Comparison of ENCODE assay signal across 1 cellular context in the genomic region with DNA sequence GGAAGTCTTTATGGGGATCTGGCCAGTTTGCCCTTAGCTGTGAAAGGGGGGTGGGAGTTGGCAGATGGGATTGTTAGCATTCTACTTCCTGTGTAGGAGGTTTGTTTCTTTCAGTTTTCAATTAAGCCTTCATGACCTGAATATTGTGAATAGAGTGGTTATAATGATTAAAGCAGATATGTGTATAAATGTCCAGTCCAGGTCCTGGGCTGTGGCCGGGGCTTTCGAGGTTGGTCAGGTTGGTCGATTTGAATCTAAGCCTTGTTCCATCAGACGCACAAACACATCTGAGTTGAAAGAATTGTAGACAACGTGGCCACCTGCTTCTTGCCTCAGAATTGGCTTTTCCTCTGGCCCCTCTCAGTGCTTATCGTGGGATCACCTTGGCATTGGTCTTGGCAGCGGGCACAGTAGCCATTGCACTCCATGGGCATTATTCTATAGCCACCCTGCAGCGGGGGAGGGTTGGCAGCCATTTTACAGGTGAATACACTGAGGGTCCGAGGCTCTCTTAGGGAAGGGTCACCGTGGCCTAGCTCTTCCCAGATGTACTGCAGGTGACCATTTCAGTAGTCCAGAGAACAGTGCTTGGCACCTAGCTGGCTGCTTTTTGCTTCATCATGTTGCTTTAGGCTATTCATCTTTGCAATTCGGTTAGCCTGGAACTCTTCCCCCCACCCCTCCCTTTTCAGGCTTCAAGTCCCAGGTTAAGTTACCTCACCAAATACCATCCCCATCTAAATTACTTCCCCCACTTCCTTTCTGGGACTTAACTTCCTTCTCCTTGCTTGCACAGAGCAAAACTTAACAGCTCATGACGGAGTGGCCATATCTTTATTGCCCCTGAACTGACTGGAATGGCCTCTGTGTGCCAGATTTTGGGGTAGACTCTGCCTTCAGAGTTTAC.
A peak's percentile ranks its signal among the peaks of the same experiment; 100 is the strongest.
TF ChIP-seq lines count a peak whose summit lies in the region.

No MANE protein-coding gene starts in this region.

TF ChIP-seq in HEK293, 187 proteins besides CTCF, POLR2A, EP300 and RAD21 (continued from another document and continues in another):
- TF ChIP-seq, protein P1, sequence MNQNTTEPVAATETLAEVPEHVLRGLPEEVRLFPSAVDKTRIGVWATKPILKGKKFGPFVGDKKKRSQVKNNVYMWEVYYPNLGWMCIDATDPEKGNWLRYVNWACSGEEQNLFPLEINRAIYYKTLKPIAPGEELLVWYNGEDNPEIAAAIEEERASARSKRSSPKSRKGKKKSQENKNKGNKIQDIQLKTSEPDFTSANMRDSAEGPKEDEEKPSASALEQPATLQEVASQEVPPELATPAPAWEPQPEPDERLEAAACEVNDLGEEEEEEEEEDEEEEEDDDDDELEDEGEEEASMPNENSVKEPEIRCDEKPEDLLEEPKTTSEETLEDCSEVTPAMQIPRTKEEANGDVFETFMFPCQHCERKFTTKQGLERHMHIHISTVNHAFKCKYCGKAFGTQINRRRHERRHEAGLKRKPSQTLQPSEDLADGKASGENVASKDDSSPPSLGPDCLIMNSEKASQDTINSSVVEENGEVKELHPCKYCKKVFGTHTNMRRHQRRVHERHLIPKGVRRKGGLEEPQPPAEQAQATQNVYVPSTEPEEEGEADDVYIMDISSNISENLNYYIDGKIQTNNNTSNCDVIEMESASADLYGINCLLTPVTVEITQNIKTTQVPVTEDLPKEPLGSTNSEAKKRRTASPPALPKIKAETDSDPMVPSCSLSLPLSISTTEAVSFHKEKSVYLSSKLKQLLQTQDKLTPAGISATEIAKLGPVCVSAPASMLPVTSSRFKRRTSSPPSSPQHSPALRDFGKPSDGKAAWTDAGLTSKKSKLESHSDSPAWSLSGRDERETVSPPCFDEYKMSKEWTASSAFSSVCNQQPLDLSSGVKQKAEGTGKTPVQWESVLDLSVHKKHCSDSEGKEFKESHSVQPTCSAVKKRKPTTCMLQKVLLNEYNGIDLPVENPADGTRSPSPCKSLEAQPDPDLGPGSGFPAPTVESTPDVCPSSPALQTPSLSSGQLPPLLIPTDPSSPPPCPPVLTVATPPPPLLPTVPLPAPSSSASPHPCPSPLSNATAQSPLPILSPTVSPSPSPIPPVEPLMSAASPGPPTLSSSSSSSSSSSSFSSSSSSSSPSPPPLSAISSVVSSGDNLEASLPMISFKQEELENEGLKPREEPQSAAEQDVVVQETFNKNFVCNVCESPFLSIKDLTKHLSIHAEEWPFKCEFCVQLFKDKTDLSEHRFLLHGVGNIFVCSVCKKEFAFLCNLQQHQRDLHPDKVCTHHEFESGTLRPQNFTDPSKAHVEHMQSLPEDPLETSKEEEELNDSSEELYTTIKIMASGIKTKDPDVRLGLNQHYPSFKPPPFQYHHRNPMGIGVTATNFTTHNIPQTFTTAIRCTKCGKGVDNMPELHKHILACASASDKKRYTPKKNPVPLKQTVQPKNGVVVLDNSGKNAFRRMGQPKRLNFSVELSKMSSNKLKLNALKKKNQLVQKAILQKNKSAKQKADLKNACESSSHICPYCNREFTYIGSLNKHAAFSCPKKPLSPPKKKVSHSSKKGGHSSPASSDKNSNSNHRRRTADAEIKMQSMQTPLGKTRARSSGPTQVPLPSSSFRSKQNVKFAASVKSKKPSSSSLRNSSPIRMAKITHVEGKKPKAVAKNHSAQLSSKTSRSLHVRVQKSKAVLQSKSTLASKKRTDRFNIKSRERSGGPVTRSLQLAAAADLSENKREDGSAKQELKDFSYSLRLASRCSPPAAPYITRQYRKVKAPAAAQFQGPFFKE (tag by site-specific recombination; IDR thresholded peaks at IDR 0.05; ENCODE audit: borderline replicate concordance), result no peak
- TF ChIP-seq ZBTB8A (tag by site-specific recombination; IDR thresholded peaks at IDR 0.05), result no peak
- TF ChIP-seq ZNF324 (tag by site-specific recombination; IDR thresholded peaks at IDR 0.05), result no peak
- no peak for TF ChIP-seq ZNF221 (tag by site-specific recombination; IDR thresholded peaks at IDR 0.05; ENCODE audit: borderline replicate concordance)
- TF ChIP-seq, protein P2, sequence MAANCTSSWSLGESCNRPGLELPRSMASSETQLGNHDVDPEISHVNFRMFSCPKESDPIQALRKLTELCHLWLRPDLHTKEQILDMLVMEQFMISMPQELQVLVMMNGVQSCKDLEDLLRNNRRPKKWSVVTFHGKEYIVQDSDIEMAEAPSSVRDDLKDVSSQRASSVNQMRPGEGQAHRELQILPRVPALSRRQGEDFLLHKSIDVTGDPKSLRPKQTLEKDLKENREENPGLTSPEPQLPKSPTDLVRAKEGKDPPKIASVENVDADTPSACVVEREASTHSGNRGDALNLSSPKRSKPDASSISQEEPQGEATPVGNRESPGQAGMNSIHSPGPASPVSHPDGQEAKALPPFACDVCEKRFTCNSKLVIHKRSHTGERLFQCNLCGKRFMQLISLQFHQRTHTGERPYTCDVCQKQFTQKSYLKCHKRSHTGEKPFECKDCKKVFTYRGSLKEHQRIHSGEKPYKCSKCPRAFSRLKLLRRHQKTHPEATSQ (tag by site-specific recombination; IDR thresholded peaks at IDR 0.05), result no peak
- no peak for TF ChIP-seq ZIC2 (tag by site-specific recombination; IDR thresholded peaks at IDR 0.05)
- no peak for TF ChIP-seq ZFP37 (tag by site-specific recombination; IDR thresholded peaks at IDR 0.05)
- TF ChIP-seq, protein P3, sequence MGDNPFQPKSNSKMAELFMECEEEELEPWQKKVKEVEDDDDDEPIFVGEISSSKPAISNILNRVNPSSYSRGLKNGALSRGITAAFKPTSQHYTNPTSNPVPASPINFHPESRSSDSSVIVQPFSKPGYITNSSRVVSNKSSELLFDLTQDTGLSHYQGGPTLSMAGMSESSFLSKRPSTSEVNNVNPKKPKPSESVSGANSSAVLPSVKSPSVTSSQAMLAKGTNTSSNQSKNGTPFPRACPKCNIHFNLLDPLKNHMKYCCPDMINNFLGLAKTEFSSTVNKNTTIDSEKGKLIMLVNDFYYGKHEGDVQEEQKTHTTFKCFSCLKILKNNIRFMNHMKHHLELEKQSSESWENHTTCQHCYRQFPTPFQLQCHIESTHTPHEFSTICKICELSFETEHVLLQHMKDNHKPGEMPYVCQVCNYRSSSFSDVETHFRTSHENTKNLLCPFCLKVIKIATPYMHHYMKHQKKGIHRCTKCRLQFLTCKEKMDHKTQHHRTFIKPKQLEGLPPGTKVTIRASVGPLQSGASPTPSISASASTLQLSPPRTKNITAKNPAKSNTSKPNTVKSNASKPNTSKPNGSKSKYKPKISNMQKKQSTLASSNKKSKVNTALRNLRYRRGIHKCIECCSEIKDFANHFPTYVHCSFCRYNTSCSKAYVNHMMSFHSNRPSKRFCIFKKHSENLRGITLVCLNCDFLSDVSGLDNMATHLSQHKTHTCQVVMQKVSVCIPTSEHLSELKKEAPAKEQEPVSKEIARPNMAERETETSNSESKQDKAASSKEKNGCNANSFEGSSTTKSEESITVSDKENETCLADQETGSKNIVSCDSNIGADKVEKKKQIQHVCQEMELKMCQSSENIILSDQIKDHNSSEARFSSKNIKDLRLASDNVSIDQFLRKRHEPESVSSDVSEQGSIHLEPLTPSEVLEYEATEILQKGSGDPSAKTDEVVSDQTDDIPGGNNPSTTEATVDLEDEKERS (tag by site-specific recombination; IDR thresholded peaks at IDR 0.05), result no peak
- TF ChIP-seq, protein P4, sequence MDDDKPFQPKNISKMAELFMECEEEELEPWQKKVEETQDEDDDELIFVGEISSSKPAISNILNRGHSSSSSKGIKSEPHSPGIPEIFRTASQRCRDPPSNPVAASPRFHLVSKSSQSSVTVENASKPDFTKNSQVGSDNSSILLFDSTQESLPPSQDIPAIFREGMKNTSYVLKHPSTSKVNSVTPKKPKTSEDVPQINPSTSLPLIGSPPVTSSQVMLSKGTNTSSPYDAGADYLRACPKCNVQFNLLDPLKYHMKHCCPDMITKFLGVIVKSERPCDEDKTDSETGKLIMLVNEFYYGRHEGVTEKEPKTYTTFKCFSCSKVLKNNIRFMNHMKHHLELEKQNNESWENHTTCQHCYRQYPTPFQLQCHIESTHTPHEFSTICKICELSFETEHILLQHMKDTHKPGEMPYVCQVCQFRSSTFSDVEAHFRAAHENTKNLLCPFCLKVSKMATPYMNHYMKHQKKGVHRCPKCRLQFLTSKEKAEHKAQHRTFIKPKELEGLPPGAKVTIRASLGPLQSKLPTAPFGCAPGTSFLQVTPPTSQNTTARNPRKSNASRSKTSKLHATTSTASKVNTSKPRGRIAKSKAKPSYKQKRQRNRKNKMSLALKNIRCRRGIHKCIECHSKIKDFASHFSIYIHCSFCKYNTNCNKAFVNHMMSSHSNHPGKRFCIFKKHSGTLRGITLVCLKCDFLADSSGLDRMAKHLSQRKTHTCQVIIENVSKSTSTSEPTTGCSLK (tag by site-specific recombination; IDR thresholded peaks at IDR 0.05), result no peak
- no peak for TF ChIP-seq ZNF48 (tag by site-specific recombination; IDR thresholded peaks at IDR 0.05)
- TF ChIP-seq ZNF777 (tag by site-specific recombination; IDR thresholded peaks at IDR 0.05; ENCODE audit: borderline replicate concordance), result no peak
- no peak for TF ChIP-seq ZNF211 (tag by site-specific recombination; IDR thresholded peaks at IDR 0.05; ENCODE audit: low read depth)
- no peak for TF ChIP-seq ZNF23 (tag by site-specific recombination; IDR thresholded peaks at IDR 0.05; ENCODE audit: borderline replicate concordance)
- no peak for TF ChIP-seq ZNF624 (tag by site-specific recombination; IDR thresholded peaks at IDR 0.05)
- TF ChIP-seq ZNF600 (tag by site-specific recombination; IDR thresholded peaks at IDR 0.05), result peak; percentile 37; the same call in 1 of the 2 replicates
- TF ChIP-seq ZNF558 (tag by site-specific recombination; IDR thresholded peaks at IDR 0.05), result no peak
- TF ChIP-seq ZNF785 (tag by site-specific recombination; IDR thresholded peaks at IDR 0.05), result no peak
- TF ChIP-seq YY1 (tag by site-specific recombination; IDR thresholded peaks at IDR 0.05), result no peak
- no peak for TF ChIP-seq ZFP41 (tag by site-specific recombination; IDR thresholded peaks at IDR 0.05; ENCODE audit: borderline replicate concordance)
- TF ChIP-seq ZNF529 (tag by site-specific recombination; IDR thresholded peaks at IDR 0.05; ENCODE audit: insufficient replicate concordance), result no peak
- no peak for TF ChIP-seq ZNF341 (tag by site-specific recombination; IDR thresholded peaks at IDR 0.05; ENCODE audit: low read depth)
- TF ChIP-seq, protein P5, sequence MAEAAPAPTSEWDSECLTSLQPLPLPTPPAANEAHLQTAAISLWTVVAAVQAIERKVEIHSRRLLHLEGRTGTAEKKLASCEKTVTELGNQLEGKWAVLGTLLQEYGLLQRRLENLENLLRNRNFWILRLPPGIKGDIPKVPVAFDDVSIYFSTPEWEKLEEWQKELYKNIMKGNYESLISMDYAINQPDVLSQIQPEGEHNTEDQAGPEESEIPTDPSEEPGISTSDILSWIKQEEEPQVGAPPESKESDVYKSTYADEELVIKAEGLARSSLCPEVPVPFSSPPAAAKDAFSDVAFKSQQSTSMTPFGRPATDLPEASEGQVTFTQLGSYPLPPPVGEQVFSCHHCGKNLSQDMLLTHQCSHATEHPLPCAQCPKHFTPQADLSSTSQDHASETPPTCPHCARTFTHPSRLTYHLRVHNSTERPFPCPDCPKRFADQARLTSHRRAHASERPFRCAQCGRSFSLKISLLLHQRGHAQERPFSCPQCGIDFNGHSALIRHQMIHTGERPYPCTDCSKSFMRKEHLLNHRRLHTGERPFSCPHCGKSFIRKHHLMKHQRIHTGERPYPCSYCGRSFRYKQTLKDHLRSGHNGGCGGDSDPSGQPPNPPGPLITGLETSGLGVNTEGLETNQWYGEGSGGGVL (tag by site-specific recombination; IDR thresholded peaks at IDR 0.05), result peak; percentile 94
- TF ChIP-seq ZNF121 (tag by site-specific recombination; IDR thresholded peaks at IDR 0.05), result no peak
- TF ChIP-seq, protein P6, sequence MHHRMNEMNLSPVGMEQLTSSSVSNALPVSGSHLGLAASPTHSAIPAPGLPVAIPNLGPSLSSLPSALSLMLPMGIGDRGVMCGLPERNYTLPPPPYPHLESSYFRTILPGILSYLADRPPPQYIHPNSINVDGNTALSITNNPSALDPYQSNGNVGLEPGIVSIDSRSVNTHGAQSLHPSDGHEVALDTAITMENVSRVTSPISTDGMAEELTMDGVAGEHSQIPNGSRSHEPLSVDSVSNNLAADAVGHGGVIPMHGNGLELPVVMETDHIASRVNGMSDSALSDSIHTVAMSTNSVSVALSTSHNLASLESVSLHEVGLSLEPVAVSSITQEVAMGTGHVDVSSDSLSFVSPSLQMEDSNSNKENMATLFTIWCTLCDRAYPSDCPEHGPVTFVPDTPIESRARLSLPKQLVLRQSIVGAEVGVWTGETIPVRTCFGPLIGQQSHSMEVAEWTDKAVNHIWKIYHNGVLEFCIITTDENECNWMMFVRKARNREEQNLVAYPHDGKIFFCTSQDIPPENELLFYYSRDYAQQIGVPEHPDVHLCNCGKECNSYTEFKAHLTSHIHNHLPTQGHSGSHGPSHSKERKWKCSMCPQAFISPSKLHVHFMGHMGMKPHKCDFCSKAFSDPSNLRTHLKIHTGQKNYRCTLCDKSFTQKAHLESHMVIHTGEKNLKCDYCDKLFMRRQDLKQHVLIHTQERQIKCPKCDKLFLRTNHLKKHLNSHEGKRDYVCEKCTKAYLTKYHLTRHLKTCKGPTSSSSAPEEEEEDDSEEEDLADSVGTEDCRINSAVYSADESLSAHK (tag by site-specific recombination; IDR thresholded peaks at IDR 0.05), result no peak
- TF ChIP-seq ZNF184 (tag by site-specific recombination; IDR thresholded peaks at IDR 0.05), result no peak
- no peak for TF ChIP-seq ZNF658 (tag by site-specific recombination; IDR thresholded peaks at IDR 0.05)
- TF ChIP-seq ZSCAN16 (tag by site-specific recombination; IDR thresholded peaks at IDR 0.05), result no peak
- TF ChIP-seq, protein P7, sequence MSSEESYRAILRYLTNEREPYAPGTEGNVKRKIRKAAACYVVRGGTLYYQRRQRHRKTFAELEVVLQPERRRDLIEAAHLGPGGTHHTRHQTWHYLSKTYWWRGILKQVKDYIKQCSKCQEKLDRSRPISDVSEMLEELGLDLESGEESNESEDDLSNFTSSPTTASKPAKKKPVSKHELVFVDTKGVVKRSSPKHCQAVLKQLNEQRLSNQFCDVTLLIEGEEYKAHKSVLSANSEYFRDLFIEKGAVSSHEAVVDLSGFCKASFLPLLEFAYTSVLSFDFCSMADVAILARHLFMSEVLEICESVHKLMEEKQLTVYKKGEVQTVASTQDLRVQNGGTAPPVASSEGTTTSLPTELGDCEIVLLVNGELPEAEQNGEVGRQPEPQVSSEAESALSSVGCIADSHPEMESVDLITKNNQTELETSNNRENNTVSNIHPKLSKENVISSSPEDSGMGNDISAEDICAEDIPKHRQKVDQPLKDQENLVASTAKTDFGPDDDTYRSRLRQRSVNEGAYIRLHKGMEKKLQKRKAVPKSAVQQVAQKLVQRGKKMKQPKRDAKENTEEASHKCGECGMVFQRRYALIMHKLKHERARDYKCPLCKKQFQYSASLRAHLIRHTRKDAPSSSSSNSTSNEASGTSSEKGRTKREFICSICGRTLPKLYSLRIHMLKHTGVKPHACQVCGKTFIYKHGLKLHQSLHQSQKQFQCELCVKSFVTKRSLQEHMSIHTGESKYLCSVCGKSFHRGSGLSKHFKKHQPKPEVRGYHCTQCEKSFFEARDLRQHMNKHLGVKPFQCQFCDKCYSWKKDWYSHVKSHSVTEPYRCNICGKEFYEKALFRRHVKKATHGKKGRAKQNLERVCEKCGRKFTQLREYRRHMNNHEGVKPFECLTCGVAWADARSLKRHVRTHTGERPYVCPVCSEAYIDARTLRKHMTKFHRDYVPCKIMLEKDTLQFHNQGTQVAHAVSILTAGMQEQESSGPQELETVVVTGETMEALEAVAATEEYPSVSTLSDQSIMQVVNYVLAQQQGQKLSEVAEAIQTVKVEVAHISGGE (tag by site-specific recombination; conservative IDR thresholded peaks at IDR 0.05; ENCODE audit: low read depth), result peak; percentile 91
- TF ChIP-seq YY2 (tag by site-specific recombination; IDR thresholded peaks at IDR 0.05), result no peak
- no peak for TF ChIP-seq ZNF114 (tag by site-specific recombination; IDR thresholded peaks at IDR 0.05)
- no peak for TF ChIP-seq ZNF776 (tag by site-specific recombination; IDR thresholded peaks at IDR 0.05; ENCODE audit: borderline replicate concordance)
- no peak for TF ChIP-seq GLIS2 (tag by site-specific recombination; IDR thresholded peaks at IDR 0.05)
